In the genomic region with DNA sequence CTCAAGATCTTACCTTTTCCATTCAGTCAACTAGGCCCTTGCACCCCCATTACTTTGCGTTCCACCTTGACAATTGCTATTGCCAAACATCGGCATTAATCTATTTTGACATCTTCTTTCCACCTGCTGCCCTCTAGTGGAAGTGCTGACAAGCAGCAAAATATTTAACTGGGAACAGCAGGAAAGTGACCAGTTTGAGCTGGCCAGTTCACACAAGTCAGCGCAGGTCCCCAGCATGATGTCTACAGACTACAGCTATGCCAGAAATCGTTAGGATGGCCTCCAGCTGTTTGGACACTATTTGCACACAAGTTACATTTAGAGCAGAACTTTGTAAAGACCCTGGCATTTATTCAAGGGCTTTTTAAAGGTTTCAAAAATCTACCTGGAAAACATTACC, we compare ENCODE assay signal across 8 cellular contexts.
A peak's percentile ranks its signal among the peaks of the same experiment; 100 is the strongest.
DNase-seq lines count a peak whose midpoint lies in the region; ATAC-seq, FAIRE-seq and TF ChIP-seq lines count a peak whose summit lies in the region.

No MANE protein-coding gene starts in this region.

- POLR2A ChIA-PET in CD4-positive, alpha-beta T cell (lab: Charles Lee), result no interaction called here

- no peak overlapping the region for H3K4me3 Mint-ChIP-seq in CD4-positive, alpha-beta T cell

- no peak for ATAC-seq in CD4-positive, alpha-beta T cell (ENCODE audit: poor library complexity)

- H3K27ac Mint-ChIP-seq in CD4-positive, alpha-beta T cell, result no peak overlapping the region

- H3K9me3 Mint-ChIP-seq in CD4-positive, alpha-beta T cell, result no peaks in the 10 kb centered on the region

- CTCF ChIA-PET in CD4-positive, alpha-beta T cell (lab: Charles Lee), result interaction anchor here (1.0 to 1.2 kb wide), 2 partner anchors 11 to 526 kb away, joined by 3 read pairs; no protein-coding TSS in a partner anchor

- no peaks in the 10 kb centered on the region for H3K4me1 Mint-ChIP-seq in CD4-positive, alpha-beta T cell (ENCODE audit: low read depth)

- peak; percentile 68 for TF ChIP-seq CTCF in CD4-positive, alpha-beta T cell (IDR thresholded peaks at IDR 0.05)
- TF ChIP-seq CTCF in HL-60 (IDR thresholded peaks at IDR 0.05; ENCODE audit: insufficient read depth, low read length), result peak; percentile 49

- H3K9me3 ChIP-seq in CD4-positive, alpha-beta T cell (ENCODE audit: control insufficient read depth, low read length), result no peaks in the 10 kb centered on the region

- peaks cover 8% of the 10 kb centered on the region for H3K27me3 ChIP-seq in CD4-positive, alpha-beta T cell (ENCODE audit: control insufficient read depth, insufficient read depth, low read length)
- H3K27me3 ChIP-seq in HL-60 (ENCODE audit: insufficient read depth, poor library complexity, severe bottlenecking), result peaks cover 2% of the 10 kb centered on the region

- in situ Hi-C loops in T47D (cut with HindIII; ENCODE audit: low pct_unique_long_range_greater_than_20kb, low sequenced_read_pairs), result no loop called here

- DNase-seq in CD4-positive, alpha-beta T cell, result peak in 1 of 10 experiments; percentile 15
- DNase-seq in GM18507 (ENCODE audit: extremely low spot score, insufficient read length, low read depth), result peak; percentile 23
- DNase-seq in HL-60 (ENCODE audit: low read depth in 1 of 2, low spot score in 1 of 2), result peak; percentile 16 to 39
- peak; percentile 12 for DNase-seq in OCI-M2 (lab: John Stamatoyannopoulos, UW; ENCODE audit: unreplicated experiment)
- DNase-seq in T47D (ENCODE audit: low read depth in 1 of 2, low spot score in 1 of 2), result peak; percentile 67 to 94
- DNase-seq in inferior parietal cortex (ENCODE audit: extremely low spot score), result peak; percentile 69
- peak in 2 of 3 experiments; percentile 1 to 5 for DNase-seq in stimulated activated CD4-positive, alpha-beta T cell treated with anti-CD3 and anti-CD28 coated beads, TNF-alpha, amount 100 ng/mL, for 24 hours (ENCODE audit: low read depth in 3 of 3)
- no peak for DNase-seq in posterior vena cava (ENCODE audit: low spot score)

- no peak overlapping the region for H3K27ac ChIP-seq in CD4-positive, alpha-beta T cell (ENCODE audit: low read depth, low read length)
- H3K27ac ChIP-seq in HL-60 (replicated peaks), result no peak overlapping the region

- H3K36me3 Mint-ChIP-seq in CD4-positive, alpha-beta T cell (ENCODE audit: low read depth), result no peaks in the 10 kb centered on the region

- FAIRE-seq in GM18507 (lab: Jason Lieb, UNC), result peak; percentile 60

- intact Hi-C loops in CD4-positive, alpha-beta T cell (cut with DNase I, micrococcal nuclease), result loop anchor here (5.0 to 10.0 kb wide), 3 partner anchors 181 to 726 kb away; no protein-coding TSS in a partner anchor
- intact Hi-C loops in posterior vena cava (cut with DNase I), result loop anchor here in 1 of 2 donors (10.0 kb wide), 1 partner anchor 159 kb away; a partner anchor contains a TSS

- H3K4me3 ChIP-seq in HL-60 (replicated peaks; ENCODE audit: insufficient read depth, low read length), result no peak overlapping the region

- peaks cover 40% of the 10 kb centered on the region for H3K27me3 Mint-ChIP-seq in CD4-positive, alpha-beta T cell
